26 cellular contexts compared by ENCODE assay signal in genomic region chr6:148738939-148739821, GRCh38. TPM values are rescaled to one million over a fixed set of nuclear protein-coding genes. Genes with fewer than 3 reads are reported as not detected.
DNase-seq lines count a peak whose midpoint lies in the region; ATAC-seq, FAIRE-seq and TF ChIP-seq lines count a peak whose summit lies in the region.
"Had no signal": no experiment of that assay in that cellular context is flagged by ENCODE, and none has a peak within 500 bp of the region (broad histone marks: within the 10 kb centered on the region; RNA-seq: fewer than 3 reads in every experiment).

No MANE protein-coding gene starts in this region.

- H3K9me1 ChIP-seq in K562 (ENCODE audit: control insufficient read depth, insufficient read depth, low read length), result no peaks in the 10 kb centered on the region

- CTCF ChIA-PET in A549 (lab: Yijun Ruan, JAX), result no interaction called here
- CTCF ChIA-PET in K562 (lab: Yijun Ruan, JAX; ENCODE audit: low intra/inter-chr PET ratio), result no interaction called here

- H3K36me3 ChIP-seq in K562 (ENCODE audit: control insufficient read depth, insufficient read depth, low read length) (no peaks in the 10 kb centered on the region), osteoblast (ENCODE audit: insufficient read depth, low read length) (no peaks in the 10 kb centered on the region)
- H3K36me3 ChIP-seq: neutrophil, sigmoid colon, upper lobe of right lung had no signal

- H4K20me1 ChIP-seq in K562 (replicated peaks; ENCODE audit: control insufficient read depth, insufficient read depth, low read length) (no peaks in the 10 kb centered on the region), osteoblast (ENCODE audit: insufficient read depth, low read length) (no peaks in the 10 kb centered on the region)

- no peaks in the 10 kb centered on the region for H3K4me1 ChIP-seq in A549
- H3K4me1 ChIP-seq in K562 (replicated peaks in 1 of 2; ENCODE audit: control insufficient read depth in 2 of 2, insufficient read depth in 2 of 2, low read length in 2 of 2), result no peaks in the 10 kb centered on the region
- peaks cover 2% of the 10 kb centered on the region for H3K4me1 ChIP-seq in osteoblast (ENCODE audit: insufficient read depth, low read length)

- BruUV-seq in K562 (replicated peaks; lab: Mats Ljungman, UMichigan), result no TSS peak

- H3K27me3 ChIP-seq in K562 (ENCODE audit: control insufficient read depth in 2 of 2, insufficient read depth in 2 of 2, low read length in 2 of 2) (peaks cover 3 to 6% of the 10 kb centered on the region in 2 experiments; a peak in 2 of 5 replicates), osteoblast (ENCODE audit: insufficient read depth, low read length) (no peaks in the 10 kb centered on the region)
- H3K27me3 ChIP-seq: sigmoid colon, upper lobe of right lung had no signal

- no peak for TF ChIP-seq RAD21 in A549 (conservative IDR thresholded peaks at IDR 0.05 in 1 of 2, IDR thresholded peaks at IDR 0.05 in 1 of 2)
- no peak for TF ChIP-seq RAD21 in K562 (CRISPR knock-in tag; conservative IDR thresholded peaks at IDR 0.05 in 1 of 2, IDR thresholded peaks at IDR 0.05 in 1 of 2)

- no peak for TF ChIP-seq POLR2A in A549 (IDR thresholded peaks at IDR 0.05; ENCODE audit: low read length)
- no peak for TF ChIP-seq POLR2A in K562 (conservative IDR thresholded peaks at IDR 0.05)

- no peak for TF ChIP-seq CTCF in A549 (IDR thresholded peaks at IDR 0.05)
- TF ChIP-seq CTCF in K562 (IDR thresholded peaks at IDR 0.05 in 2 of 3, conservative IDR thresholded peaks at IDR 0.05 in 1 of 3; ENCODE audit: insufficient read depth in 2 of 3, low read depth in 1 of 3, low read length in 3 of 3), result no peak
- TF ChIP-seq CTCF in osteoblast (IDR thresholded peaks at IDR 0.05; ENCODE audit: extremely low read depth, low read depth, low read length), result no peak

- FAIRE-seq in A549 (lab: Jason Lieb, UNC) (no peak), K562 (lab: Jason Lieb, UNC) (no peak)
- FAIRE-seq: bronchial epithelial cell had no signal

- H2AFZ ChIP-seq in K562 (ENCODE audit: low read depth, low read length), result no peak overlapping the region
- no peak overlapping the region for H2AFZ ChIP-seq in osteoblast (ENCODE audit: low read length)
- H2AFZ ChIP-seq: GM23338 had no signal

- in situ Hi-C loops in K562 (cut with MboI), result no loop called here

- no peak for TF ChIP-seq EP300 in A549 (IDR thresholded peaks at IDR 0.05)
- TF ChIP-seq EP300 in K562 (IDR thresholded peaks at IDR 0.05; ENCODE audit: low read length), result no peak

- DNase-seq in A549 (ENCODE audit: low read depth in 1 of 2, low spot score in 1 of 2) (no peak), CD1c-positive myeloid dendritic cell (ENCODE audit: extremely low spot score) (peak; percentile 14), NOMO-1 treated with DMSO at 0.1 percent for 48 hours (lab: John Stamatoyannopoulos, UW; ENCODE audit: unreplicated experiment) (peak; percentile 16), K562 (ENCODE audit: extremely low read depth in 1 of 4, low spot score in 3 of 4) (no peak), osteoblast (ENCODE audit: insufficient read length, low spot score, missing footprints) (no peak)
- DNase-seq: activated CD4-positive, alpha-beta memory T cell treated with anti-CD3 and anti-CD28 coated beads, Interleukin-2, amount 10 ng/mL, durations not matched to agents 7 days and 5 days; activated CD4-positive, CD25-positive, alpha-beta regulatory T cell; activated gamma-delta T cell treated with Interleukin-2 at 50 U/mL for 16 hours; amygdala; Calu3; glutamatergic neuron; kidney; naive B cell; NCI-H1436 treated with DMSO at 0.1 percent for 48 hours; NCI-H2107; NCI-H446 treated with DMSO at 0.1 percent for 48 hours; SHP77; sigmoid colon; stimulated activated CD4-positive, alpha-beta T cell treated with anti-CD3 and anti-CD28 coated beads, Interleukin-4, amount 100 ng/mL, for 4 hours; upper lobe of right lung had no signal

- intact Hi-C loops in K562 (cut with micrococcal nuclease), result no loop called here

- H3K27ac ChIP-seq in A549 (no peak overlapping the region), K562 (ENCODE audit: extremely low read depth, low read depth, low read length) (no peak overlapping the region), osteoblast (ENCODE audit: low read depth, low read length) (no peak overlapping the region)
- H3K27ac ChIP-seq: neutrophil, sigmoid colon, upper lobe of right lung had no signal

- H3K9me3 ChIP-seq in A549 (no peaks in the 10 kb centered on the region), K562 (replicated peaks; ENCODE audit: control insufficient read depth, insufficient read depth, low read depth, low read length) (no peaks in the 10 kb centered on the region), osteoblast (ENCODE audit: low read depth, low read length) (no peaks in the 10 kb centered on the region)
- H3K9me3 ChIP-seq: neutrophil, sigmoid colon, upper lobe of right lung had no signal

- H3K4me2 ChIP-seq in A549, result no peak overlapping the region
- no peak overlapping the region for H3K4me2 ChIP-seq in K562 (ENCODE audit: insufficient read depth, low read length)
- no peak overlapping the region for H3K4me2 ChIP-seq in osteoblast (ENCODE audit: insufficient read depth, low read length)
- H3K4me2 ChIP-seq: GM23338 had no signal

- H3K4me3 ChIP-seq in A549, result no peak overlapping the region
- H3K4me3 ChIP-seq in K562, result no peak overlapping the region
- H3K4me3 ChIP-seq in osteoblast (ENCODE audit: insufficient read depth, low read length), result no peak overlapping the region
- H3K4me3 ChIP-seq: GM23338, sigmoid colon, upper lobe of right lung had no signal

- ATAC-seq in A549 (no peak), K562 (no peak), HG03108 (IDR thresholded peaks at IDR 0.05; ENCODE audit: unreplicated experiment) (no peak), GM19351 (IDR thresholded peaks at IDR 0.05; ENCODE audit: unreplicated experiment) (no peak)
- ATAC-seq: GM23338; stimulated activated memory B cell treated with anti-CD40 and anti-IgM and Interleukin-4, amounts not matched to agents 10 μg/mL and 1 μg/mL and 100 μg/mL, for 72 hours had no signal

- POLR2A ChIA-PET in A549 (lab: Yijun Ruan, JAX), result no interaction called here
- POLR2A ChIA-PET in K562 (lab: Yijun Ruan, JAX), result no interaction called here

- no peak overlapping the region for H3K9ac ChIP-seq in K562 (ENCODE audit: insufficient read depth in 1 of 2, low read depth in 2 of 2, low read length in 2 of 2)

- 65% methylated on average over 14 of the region's 14 CpGs for WGBS in A549 (ENCODE audit: missing lambda C conversion rate)
- WGBS in K562 (ENCODE audit: insufficient coverage, low coverage, missing lambda C conversion rate), result 7% methylated on average over 14 of the region's 14 CpGs

- H3K79me2 ChIP-seq in K562 (ENCODE audit: control insufficient read depth, insufficient read depth, low read length), result no peaks in the 10 kb centered on the region
- H3K79me2 ChIP-seq in osteoblast (ENCODE audit: insufficient read depth, low read length), result no peaks in the 10 kb centered on the region

TF ChIP-seq in A549, 52 proteins besides CTCF, POLR2A, EP300 and RAD21:
- TF ChIP-seq CEBPB (IDR thresholded peaks at IDR 0.05) (peak; percentile 34 to 67; a peak in 3 of 4 replicates), SREBF2 (IDR thresholded peaks at IDR 0.05) (no peak)
TF ChIP-seq in A549: peak in this region for 1.

TF ChIP-seq in K562, 482 proteins besides CTCF, POLR2A, EP300 and RAD21:
- TF ChIP-seq ZNF280B (CRISPR knock-in tag; IDR thresholded peaks at IDR 0.05) (no peak), CEBPB (tag; IDR thresholded peaks at IDR 0.05) (peak; percentile 84), CEBPG (CRISPR knock-in tag; IDR thresholded peaks at IDR 0.05) (no peak), CEBPG (tag; conservative IDR thresholded peaks at IDR 0.05 in 1 of 2, IDR thresholded peaks at IDR 0.05 in 1 of 2) (peak; percentile 38 to 83; a peak in 2 of 4 replicates), CBFB (CRISPR knock-in tag; IDR thresholded peaks at IDR 0.05) (no peak)

RNA-seq across cellular contexts. Expression of gene UST, which starts 7.7 kb away (rescaled TPM):
- polyA plus RNA-seq in A549 (2011; rRNA removed) (0.54 and 0.65 TPM in 2 replicates), A549 (2017; fragmentation: RNase III; extraction: RNeasy Plus Mini Kit Qiagen cat#74134 plus additional on column Dnase treatment) (1.3 to 1.8 TPM (median 1.7 TPM) in 3 replicates), K562 (2011; rRNA removed) (not detected in 2 replicates), K562 (2014; fragmentation: Illumina TruSeq; extraction: Trizol) (not detected in 2 replicates), K562 (2014; fragmentation: Nextera tagmentation; extraction: Ambion mirVana) (under 1 TPM in 1 of 2 experiments, not detected in 1; 0.10 TPM), K562 (2014; rRNA removed) (0.07 TPM in 1 of 2 replicates, not detected in the other)
- 0.09 and 0.14 TPM in 2 replicates for polyA plus RNA-seq in A549 (2012; cell fraction: cytosol; rRNA removed)
- polyA plus RNA-seq in A549 (2012; cell fraction: nucleus; rRNA removed), result 0.06 and 0.09 TPM in 2 replicates
- polyA minus RNA-seq in A549 (2011; rRNA and poly(A)+ RNA removed), result 0.58 and 1.5 TPM in 2 replicates
- not detected in 2 replicates for total RNA-seq in K562 (2011; cell fraction: chromatin; rRNA removed; ENCODE audit: low replicate concordance)
- total RNA-seq in K562 (2011; cell fraction: nucleolus; rRNA removed), result 0.33 TPM in 1 of 2 replicates, not detected in the other
- total RNA-seq in K562 (2011; cell fraction: nucleoplasm; rRNA removed), result not detected in 2 replicates
- total RNA-seq in K562 (2014; rRNA removed) (not detected in 2 replicates), K562 (2014; rRNA removed; fragmentation: Illumina TruSeq; extraction: Trizol) (not detected in 2 replicates), K562 (2015; rRNA removed; fragmentation: Illumina TruSeq; extraction: Trizol) (not detected in 2 replicates), K562 (2021) (0.04 TPM in 1 of 2 replicates, not detected in the other), osteoblast (18.1 and 21.2 TPM in 2 replicates)
- not detected in 2 replicates for polyA plus RNA-seq in K562 (2011; cell fraction: cytosol; rRNA removed)
- polyA plus RNA-seq in K562 (2011; cell fraction: nucleus; rRNA removed), result not detected in 2 replicates
- 0.07 TPM in 2 replicates for polyA plus RNA-seq in K562 (2012)
- 0.06 TPM in 1 of 2 replicates, not detected in the other for polyA minus RNA-seq in K562 (2011; rRNA and poly(A)+ RNA removed)
- polyA minus RNA-seq in K562 (2011; cell fraction: cytosol; rRNA and poly(A)+ RNA removed), result not detected in 2 replicates
- polyA minus RNA-seq in K562 (2011; cell fraction: nucleus; rRNA and poly(A)+ RNA removed), result not detected in 2 replicates

Comparison
In these comparisons a context has a peak if more than half of its experiments do, and no peak if none do; other contexts are left out.
1. DNase-seq: peak in CD1c-positive myeloid dendritic cell (single experiment) and NOMO-1 treated with DMSO at 0.1 percent for 48 hours (single experiment); none in A549 (0 of 2), K562 (0 of 4) and osteoblast (single experiment).
2. RNA of gene UST, which starts 7.7 kb away (total RNA-seq): 18.1 to 21.2 TPM in osteoblast; 0.04 to 0.33 TPM in K562; every median in the first group is over 10 times any median in the second.
3. Of the 35 proteins assayed by ChIP-seq in both K562 and A549: peak only in K562: none; only in A549: none; in both: CEBPB; in neither: 34.